Comparison of ENCODE assay signal across 6 cellular contexts in the genomic region with DNA sequence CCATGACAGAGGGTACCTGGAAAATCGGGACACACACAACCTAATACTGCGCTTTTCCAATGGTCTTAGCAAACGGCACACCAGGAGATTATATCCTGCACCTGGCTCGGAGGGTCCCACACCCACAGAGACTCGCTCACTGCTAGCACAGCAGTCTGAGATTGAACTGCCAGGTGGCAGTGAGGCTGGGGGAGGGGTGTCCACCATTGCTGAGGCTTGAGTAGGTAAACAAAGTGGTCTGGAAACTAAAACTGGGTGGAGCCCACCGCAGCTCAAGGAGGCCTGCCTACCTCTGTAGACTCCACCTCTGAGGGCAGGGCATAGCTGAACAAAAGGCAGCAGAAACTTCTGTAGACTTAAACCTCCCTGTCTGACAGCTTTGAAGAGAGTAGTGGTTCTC. TPM values are rescaled to one million over a fixed set of nuclear protein-coding genes. Genes with fewer than 3 reads are reported as not detected.
"Had no signal": no experiment of that assay in that cellular context is flagged by ENCODE, and none has a peak within 500 bp of the region (broad histone marks: within the 10 kb centered on the region; RNA-seq: fewer than 3 reads in every experiment).

No MANE protein-coding gene starts in this region.

RNA-seq across cellular contexts. Expression of a gene that starts 16.7 kb away (rescaled TPM):
- total RNA-seq: activated CD4-positive, alpha-beta memory T cell treated with anti-CD3 and anti-CD28 coated beads for 36 hours; activated CD4-positive, alpha-beta T cell treated with anti-CD3 and anti-CD28 coated beads for 36 hours; activated CD4-positive, alpha-beta T cell treated with anti-CD3 and anti-CD28 coated beads, Interleukin-2, amount 10 ng/mL, durations not matched to agents 24 days and 14 days; activated CD8-positive, alpha-beta memory T cell treated with anti-CD3 and anti-CD28 coated beads for 36 hours; activated CD8-positive, alpha-beta T cell treated with anti-CD3 and anti-CD28 coated beads for 36 hours; T-helper 1 cell treated with Interleukin-12 subunit alpha and Interleukin-12 subunit beta and Interleukin-4 antibody, amounts not matched to agents 30 ng/mL and 1 ng/mL, for 36 hours had no signal
